ENCODE assay signal across 8 cellular contexts in genomic region chr6:25279748-25280616, GRCh38. TPM values are rescaled to one million over a fixed set of nuclear protein-coding genes. Genes with fewer than 3 reads are reported as not detected.
DNase-seq lines count a peak whose midpoint lies in the region; ATAC-seq, FAIRE-seq and TF ChIP-seq lines count a peak whose summit lies in the region.

No MANE protein-coding gene starts in this region.

- dilution Hi-C loops in keratinocyte (cut with MboI; ENCODE audit: extremely low pct_ligation_motif_present, low sequenced_read_pairs), result no loop called here

- ATAC-seq in Panc1 (peak; percentile 40; the same call in 1 of the 2 replicates), body of pancreas (peak; percentile 16), GM18868 (IDR thresholded peaks at IDR 0.05; ENCODE audit: unreplicated experiment) (no peak), HG02798 (IDR thresholded peaks at IDR 0.05; ENCODE audit: poor library complexity, unreplicated experiment) (no peak)

- no peaks in the 10 kb centered on the region; the same call in 1 of the 2 replicates for H3K36me3 ChIP-seq in Panc1 (ENCODE audit: control insufficient read depth, insufficient read depth, low read length)
- H3K36me3 ChIP-seq in body of pancreas (replicated peaks in 1 of 2; ENCODE audit: insufficient read depth in 1 of 2, low read depth in 2 of 2), result no peaks in the 10 kb centered on the region
- no peaks in the 10 kb centered on the region for H3K36me3 ChIP-seq in keratinocyte (ENCODE audit: control insufficient read depth in 2 of 2, extremely low read depth in 1 of 2, insufficient read depth in 2 of 2, low read length in 2 of 2)

- H3K9me3 ChIP-seq in Panc1 (ENCODE audit: control insufficient read depth, insufficient read depth, low read depth, low read length), result no peaks in the 10 kb centered on the region
- H3K9me3 ChIP-seq in body of pancreas, result no peaks in the 10 kb centered on the region
- H3K9me3 ChIP-seq in keratinocyte (ENCODE audit: control insufficient read depth, low read depth, low read length), result no peaks in the 10 kb centered on the region

- no peak for TF ChIP-seq POLR2A in body of pancreas (IDR thresholded peaks at IDR 0.05)

- H3K9me1 ChIP-seq in keratinocyte (ENCODE audit: control insufficient read depth, extremely low read depth, insufficient read depth, low read length), result no peaks in the 10 kb centered on the region

- H3K79me2 ChIP-seq in keratinocyte (ENCODE audit: control insufficient read depth, insufficient read depth, low read length), result peaks cover 33% of the 10 kb centered on the region

- peak overlapping the region; percentile 97 for H2AFZ ChIP-seq in keratinocyte (ENCODE audit: control insufficient read depth, low read length)

- BruUV-seq in Panc1 (replicated peaks; lab: Mats Ljungman, UMichigan), result no TSS peak

- H3K27me3 ChIP-seq in Panc1 (ENCODE audit: control insufficient read depth, insufficient read depth, low read length) (peaks cover 2% of the 10 kb centered on the region; the same call in 1 of the 2 replicates), body of pancreas (no peaks in the 10 kb centered on the region), keratinocyte (ENCODE audit: control insufficient read depth, extremely low read depth, insufficient read depth, low read length) (no peaks in the 10 kb centered on the region)

- POLR2A ChIA-PET in Panc1 (lab: Charles Lee), result interaction anchor here (0.5 kb wide), 1 partner anchor 742 kb away, joined by 3 read pairs; a partner anchor contains a TSS

- peaks cover 9% of the 10 kb centered on the region; the same call in 1 of the 2 replicates for H3K4me1 ChIP-seq in Panc1 (ENCODE audit: control insufficient read depth, insufficient read depth, low read length)
- H3K4me1 ChIP-seq in body of pancreas, result peaks cover 26% of the 10 kb centered on the region
- H3K4me1 ChIP-seq in keratinocyte (ENCODE audit: control insufficient read depth, extremely low read depth, insufficient read depth, low read length), result peaks cover 26% of the 10 kb centered on the region

- 1 to 2% methylated on average over 28 to 38 of the region's 38 CpGs for WGBS in body of pancreas, 2 donors

- FAIRE-seq in keratinocyte (lab: Jason Lieb, UNC), result no peak

- CTCF ChIA-PET in Panc1 (lab: Charles Lee), result interaction anchor here (0.6 to 1.6 kb wide), 7 partner anchors 13 to 610 kb away, joined by 3 to 12 read pairs (median 4); no protein-coding TSS in a partner anchor

- H3K4me2 ChIP-seq in keratinocyte (ENCODE audit: control insufficient read depth, extremely low read depth, insufficient read depth, low read depth, low read length), result peak overlapping the region; percentile 87

- in situ Hi-C loops in Panc1 (cut with HindIII; ENCODE audit: low pct_unique_long_range_greater_than_20kb, low sequenced_read_pairs), result no loop called here

- DNase-seq in AG10803 (ENCODE audit: low read depth) (no peak), GM20000 (ENCODE audit: low spot score) (peak; percentile 72), Panc1 (ENCODE audit: low read depth, low spot score) (no peak), body of pancreas (peak; percentile 26 to 48 (median 33)), keratinocyte (ENCODE audit: low read depth, low spot score) (no peak)
- peak; percentile 6 to 11 for DNase-seq in stimulated activated CD4-positive, alpha-beta T cell treated with anti-CD3 and anti-CD28 coated beads, Interleukin-2, amount 100 ng/mL, for 48 hours

- TF ChIP-seq CTCF in AG10803 (conservative IDR thresholded peaks at IDR 0.05; ENCODE audit: low read length) (no peak), GM20000 (IDR thresholded peaks at IDR 0.05; ENCODE audit: extremely low read depth, missing control alignments) (no peak), Panc1 (IDR thresholded peaks at IDR 0.05) (no peak), body of pancreas (IDR thresholded peaks at IDR 0.05) (peak in 1 of 7 experiments; percentile 17), keratinocyte (optimal IDR thresholded peaks at IDR 0.05 in 1 of 3, IDR thresholded peaks at IDR 0.05 in 1 of 3, conservative IDR thresholded peaks at IDR 0.05 in 1 of 3; ENCODE audit: extremely low read depth in 1 of 3, insufficient read depth in 2 of 3, low read length in 3 of 3) (no peak)

- no peaks in the 10 kb centered on the region for H4K20me1 ChIP-seq in keratinocyte (ENCODE audit: control insufficient read depth, extremely low read depth, insufficient read depth, low read length)

- H3K27ac ChIP-seq in Panc1 (ENCODE audit: low read length), result 0 out of 2 replicates have a peak overlapping the region, but pooled peaks have one; percentile 31
- peak overlapping the region; percentile 45 to 90 (median 86) for H3K27ac ChIP-seq in body of pancreas
- H3K27ac ChIP-seq in keratinocyte (ENCODE audit: control insufficient read depth, insufficient read depth, low read length), result peak overlapping the region; percentile 91

- H3K9ac ChIP-seq in keratinocyte (ENCODE audit: control insufficient read depth, extremely low read depth, insufficient read depth, low read length), result peak overlapping the region; percentile 93

- H3K4me3 ChIP-seq in AG10803 (ENCODE audit: low read length) (peak overlapping the region; percentile 85), Panc1 (ENCODE audit: low read depth in 2 of 2, low read length in 2 of 2) (peak overlapping the region; percentile 62 to 75), body of pancreas (peak overlapping the region; percentile 68 to 82), keratinocyte (ENCODE audit: control insufficient read depth in 2 of 3, extremely low read depth in 1 of 3, insufficient read depth in 2 of 3, low read depth in 1 of 3, low read length in 3 of 3) (peak overlapping the region; percentile 90 to 98 (median 96))

- intact Hi-C loops in Panc1 (cut with micrococcal nuclease; ENCODE audit: unreplicated experiment), result loop anchor here (2.0 to 10.0 kb wide), 2 partner anchors 211 to 615 kb away; no protein-coding TSS in a partner anchor
- intact Hi-C loops in body of pancreas (cut with DNase I), result no loop called here

RNA-seq across cellular contexts. Expression of gene CARMIL1, which starts 0.8 kb away (rescaled TPM):
- total RNA-seq in Panc1 (2021; ENCODE audit: unreplicated experiment) (4.0 TPM), body of pancreas (10 to 100 TPM; 11.9 to 13.7 TPM)
- 0.93 TPM for polyA plus RNA-seq in Panc1 (2012; ENCODE audit: insufficient read length)
- polyA plus RNA-seq in keratinocyte, result 13.9 to 18.9 TPM (median 13.9 TPM) in 3 replicates
- 9.6 TPM for polyA plus RNA-seq in keratinocyte (2011; ENCODE audit: low read depth)
- polyA plus RNA-seq in keratinocyte (2011; cell fraction: cytosol; rRNA removed), result 10.8 and 16.1 TPM in 2 replicates
- polyA plus RNA-seq in keratinocyte (2011; cell fraction: nucleus; rRNA removed), result 23.0 and 24.5 TPM in 2 replicates
- polyA plus RNA-seq in keratinocyte (2012; ENCODE audit: low replicate concordance), result 12.9 and 18.1 TPM in 2 replicates
- polyA minus RNA-seq in keratinocyte, result 9.4 to 28.2 TPM (median 16.1 TPM) in 3 replicates
- polyA minus RNA-seq in keratinocyte (2011; cell fraction: cytosol; rRNA and poly(A)+ RNA removed), result 12.3 TPM
- polyA minus RNA-seq in keratinocyte (2011; cell fraction: nucleus; rRNA and poly(A)+ RNA removed), result 20.3 and 40.6 TPM in 2 replicates

Comparison
In these comparisons a context has a peak if more than half of its experiments do, and no peak if none do; other contexts are left out.
1. DNase-seq: peak in GM20000 (single experiment), body of pancreas (4 of 4) and stimulated activated CD4-positive, alpha-beta T cell treated with anti-CD3 and anti-CD28 coated beads, Interleukin-2, amount 100 ng/mL, for 48 hours (2 of 2); none in AG10803 (single experiment), Panc1 (single experiment) and keratinocyte (single experiment).
2. ATAC-seq: peak in Panc1 (single experiment) and body of pancreas (single experiment); none in GM18868 (single experiment) and HG02798 (single experiment).
3. H3K27ac ChIP-seq: peak in every context shown above with its lines; median percentile 91 in keratinocyte; 86 in body of pancreas; 31 in Panc1.
4. Peak in every context shown above with its lines, with median percentiles within 50 percentile points of each other: H3K4me3 ChIP-seq.